ENCODE assay signal across 1 cellular context in the genomic region with DNA sequence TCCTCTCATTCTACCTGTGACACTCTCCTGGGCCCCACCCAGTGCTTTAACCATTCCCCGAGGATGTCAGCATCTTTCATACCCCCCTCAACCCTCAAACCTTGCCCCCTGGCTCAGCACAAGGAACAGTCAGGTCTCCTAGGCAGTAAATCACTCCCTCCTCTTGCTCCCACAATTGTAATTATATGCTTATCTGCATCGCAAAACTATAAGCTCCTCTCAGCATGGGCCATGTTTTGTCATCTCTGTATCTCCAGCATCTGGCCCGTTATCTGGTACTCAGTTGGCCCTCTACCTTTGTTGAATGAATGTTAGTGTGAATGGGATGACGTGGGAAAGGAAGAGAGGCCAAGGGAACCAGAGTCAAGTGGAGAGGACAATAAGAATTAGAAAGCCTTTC.
TF ChIP-seq lines count a peak whose summit lies in the region.

No MANE protein-coding gene starts in this region.

TF ChIP-seq in A549, 52 proteins besides CTCF, POLR2A, EP300 and RAD21:
- TF ChIP-seq FOSL2 (IDR thresholded peaks at IDR 0.05) (no peak), FOSL2 (CRISPR knock-in tag; IDR thresholded peaks at IDR 0.05) (no peak), BHLHE40 (IDR thresholded peaks at IDR 0.05; ENCODE audit: low read depth, low read length) (no peak), KDM1A (IDR thresholded peaks at IDR 0.05; ENCODE audit: low read depth) (no peak), FOXS1 (CRISPR knock-in tag; IDR thresholded peaks at IDR 0.05) (no peak)
